Comparison of ENCODE assay signal across 8 cellular contexts in genomic region chr15:78909791-78910228, GRCh38. TPM values are rescaled to one million over a fixed set of nuclear protein-coding genes. Genes with fewer than 3 reads are reported as not detected.
DNase-seq lines count a peak whose midpoint lies in the region; ATAC-seq, FAIRE-seq and TF ChIP-seq lines count a peak whose summit lies in the region.

No MANE protein-coding gene starts in this region.

- CTCF ChIA-PET in RWPE1 (lab: Yijun Ruan, JAX): interaction anchor here (0.5 to 0.8 kb wide), 3 partner anchors 30 to 68 kb away, joined by 3 to 5 read pairs (median 4); no protein-coding TSS in a partner anchor

- H3K27ac ChIP-seq in RWPE1: no peak overlapping the region
- peak overlapping the region in 20 of 59 donors; percentile 2 to 63 (median 26) for H3K27ac ChIP-seq in dorsolateral prefrontal cortex

- peaks cover 6% of the 10 kb centered on the region; the same call in 1 of the 2 replicates for H3K4me1 ChIP-seq in BE2C

- H3K9me3 ChIP-seq in BE2C: no peaks in the 10 kb centered on the region

- POLR2A ChIA-PET in RWPE1 (lab: Yijun Ruan, JAX; ENCODE audit: low non-redundant PET): no interaction called here

- ATAC-seq in GM21390 (IDR thresholded peaks at IDR 0.05; ENCODE audit: unreplicated experiment): no peak
- ATAC-seq in GM18520 (IDR thresholded peaks at IDR 0.05; ENCODE audit: unreplicated experiment): no peak

- H3K27me3 ChIP-seq in BE2C (no peaks in the 10 kb centered on the region), dorsolateral prefrontal cortex (no peaks in the 10 kb centered on the region)

- TF ChIP-seq CTCF in BE2C (IDR thresholded peaks at IDR 0.05; ENCODE audit: low read depth, low read length) (peak; percentile 91), RWPE1 (conservative IDR thresholded peaks at IDR 0.05; ENCODE audit: low read depth) (peak; percentile 78), dorsolateral prefrontal cortex (IDR thresholded peaks at IDR 0.05 in 54 of 56, conservative IDR thresholded peaks at IDR 0.05 in 2 of 56; ENCODE audit: low read depth in 1 of 56, partially characterized antibody in 56 of 56) (peak; percentile 42 to 80 (median 68))

- DNase-seq in BE2C (peak; percentile 75), GM18507 (ENCODE audit: extremely low spot score, insufficient read length, low read depth) (no peak), RWPE1 (ENCODE audit: low spot score) (peak; percentile 52), dorsolateral prefrontal cortex (peak in 3 of 10 donors; percentile 26 to 63 (median 52)), myocyte (ENCODE audit: low read depth) (peak; percentile 57), 8988T (no peak)

- peak; percentile 21 for FAIRE-seq in GM18507 (lab: Jason Lieb, UNC)

- intact Hi-C loops in dorsolateral prefrontal cortex (cut with DNase I): loop anchor here (2.0 to 10.0 kb wide), 2 partner anchors 275 kb away; no protein-coding TSS in a partner anchor

- H3K4me3 ChIP-seq in BE2C (ENCODE audit: low read depth, low read length): no peak overlapping the region
- H3K4me3 ChIP-seq in dorsolateral prefrontal cortex: no peak overlapping the region

- peaks cover 69% of the 10 kb centered on the region for H3K36me3 ChIP-seq in BE2C

RNA-seq across cellular contexts. Expression of gene CTSH, which starts 35.0 kb away (rescaled TPM):
- polyA plus RNA-seq in BE2C (2012; ENCODE audit: insufficient read depth, insufficient read length, low read depth): 5.9 TPM
- total RNA-seq in dorsolateral prefrontal cortex (100 to 1,000 TPM in 19 of 120 experiments, 10 to 100 TPM in 101; 37.9 to 182 (median 75.8) TPM), myocyte (1,721 and 2,454 TPM in 2 replicates)
- 673 TPM for polyA plus RNA-seq in myocyte (2012)

RNA-seq across cellular contexts. Expression of gene MORF4L1, which starts 37.1 kb away (rescaled TPM):
- 455 TPM for polyA plus RNA-seq in BE2C (2012; ENCODE audit: insufficient read depth, insufficient read length, low read depth)
- 100 to 1,000 TPM; 221 to 556 (median 377) TPM for total RNA-seq in dorsolateral prefrontal cortex
- total RNA-seq in myocyte: 527 and 616 TPM in 2 replicates
- polyA plus RNA-seq in myocyte (2012): 451 TPM

Comparison
In these comparisons a context has a peak if more than half of its experiments do, and no peak if none do; other contexts are left out.
1. DNase-seq: peak in BE2C (single experiment), RWPE1 (single experiment) and myocyte (single experiment); none in GM18507 (single experiment) and 8988T (single experiment).
2. Peak in every context shown above with its lines, with median percentiles within 50 percentile points of each other: CTCF ChIP-seq.